In the genomic region with DNA sequence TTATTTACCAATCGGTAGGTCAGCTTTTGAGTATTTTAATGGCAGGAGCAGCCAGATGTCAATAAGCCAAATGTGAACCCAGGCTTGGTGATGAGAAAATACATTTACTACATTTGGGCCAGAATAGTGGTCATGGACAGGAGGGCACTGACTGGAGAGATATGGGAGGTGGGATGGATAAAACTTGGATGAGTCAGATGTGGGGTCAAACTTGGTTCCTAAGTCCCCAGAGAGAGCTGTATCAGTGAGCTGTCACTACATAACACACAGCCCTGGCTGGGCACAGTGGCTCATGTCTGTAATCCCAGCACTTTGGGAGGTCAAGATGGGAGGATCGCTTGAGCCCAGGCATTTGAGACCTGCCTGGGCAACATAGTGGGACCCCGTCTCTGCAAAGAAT, we compare ENCODE assay signal across 20 cellular contexts. TPM values are rescaled to one million over a fixed set of nuclear protein-coding genes. Genes with fewer than 3 reads are reported as not detected.
DNase-seq lines count a peak whose midpoint lies in the region; ATAC-seq, FAIRE-seq and TF ChIP-seq lines count a peak whose summit lies in the region.
"Had no signal": no experiment of that assay in that cellular context is flagged by ENCODE, and none has a peak within 500 bp of the region (broad histone marks: within the 10 kb centered on the region; RNA-seq: fewer than 3 reads in every experiment).

No MANE protein-coding gene starts in this region.

- peak overlapping the region in 2 of 3 donors; percentile 79 to 89 for H3K27ac Mint-ChIP-seq in CD4-positive, CD25-positive, alpha-beta regulatory T cell
- no peak overlapping the region for H3K27ac Mint-ChIP-seq in glutamatergic neuron (ENCODE audit: unreplicated experiment)
- H3K27ac Mint-ChIP-seq in activated CD4-positive, alpha-beta memory T cell treated with anti-CD3 and anti-CD28 coated beads for 36 hours = no peak overlapping the region
- H3K27ac Mint-ChIP-seq: activated CD8-positive, alpha-beta T cell treated with anti-CD3 and anti-CD28 coated beads, Interleukin-2, amount 10 ng/mL, durations not matched to agents 7 days and 5 days; activated naive CD4-positive, alpha-beta T cell treated with anti-CD3 and anti-CD28 coated beads, Interleukin-2, amount 50 U/mL, for 24 hours; neural progenitor cell; T-helper 17 cell had no signal

- DNase-seq in CD4-positive, CD25-positive, alpha-beta regulatory T cell = no peak
- no peak for DNase-seq in glutamatergic neuron
- peak; percentile 13 for DNase-seq in small intestine
- DNase-seq in posterior vena cava (ENCODE audit: low spot score) = no peak
- no peak for DNase-seq in activated CD4-positive, alpha-beta memory T cell treated with anti-CD3 and anti-CD28 coated beads for 36 hours
- no peak for DNase-seq in NCI-H774 (lab: John Stamatoyannopoulos, UW)
- DNase-seq: activated CD8-positive, alpha-beta T cell treated with anti-CD3 and anti-CD28 coated beads, Interleukin-2, amount 10 ng/mL, durations not matched to agents 7 days and 5 days; cortex of kidney; foreskin melanocyte; OCI-M1; stimulated activated CD4-positive, alpha-beta T cell treated with anti-CD3 and anti-CD28 coated beads, Interleukin-15, amount 100 ng/mL, for 24 hours; T-helper 17 cell had no signal

- H3K27me3 ChIP-seq in CD4-positive, CD25-positive, alpha-beta regulatory T cell (ENCODE audit: control insufficient read depth, insufficient read depth, low read length) = no peaks in the 10 kb centered on the region
- H3K27me3 ChIP-seq in small intestine (ENCODE audit: control insufficient read depth in 2 of 2, insufficient read depth in 2 of 2, low read length in 2 of 2) = no peaks in the 10 kb centered on the region
- H3K27me3 ChIP-seq: BLaER1 treated with 17β-estradiol and CSF1 and Interleukin-3, amounts not matched to agents 10 nM and 100 nM; neural progenitor cell had no signal

- H3K36me3 Mint-ChIP-seq in CD4-positive, CD25-positive, alpha-beta regulatory T cell = peaks cover 18% of the 10 kb centered on the region
- H3K36me3 Mint-ChIP-seq in glutamatergic neuron (ENCODE audit: unreplicated experiment) = no peaks in the 10 kb centered on the region
- no peaks in the 10 kb centered on the region for H3K36me3 Mint-ChIP-seq in activated CD4-positive, alpha-beta memory T cell treated with anti-CD3 and anti-CD28 coated beads for 36 hours

- H3K4me1 ChIP-seq in CD4-positive, CD25-positive, alpha-beta regulatory T cell (ENCODE audit: control insufficient read depth, insufficient read depth, low read length, poor library complexity, severe bottlenecking) = no peaks in the 10 kb centered on the region
- H3K4me1 ChIP-seq in small intestine (ENCODE audit: control insufficient read depth in 2 of 2, insufficient read depth in 1 of 2, low read depth in 1 of 2, low read length in 1 of 2) = peaks cover 21 to 24% of the 10 kb centered on the region in 2 donors
- H3K4me1 ChIP-seq: neural progenitor cell had no signal

- H3K27ac ChIP-seq in CD4-positive, CD25-positive, alpha-beta regulatory T cell (ENCODE audit: insufficient read depth, low read length, poor library complexity, severe bottlenecking) = no peak overlapping the region
- H3K27ac ChIP-seq in VCaP (peak overlapping the region; percentile 96), small intestine (ENCODE audit: low read depth in 1 of 2, low read length in 1 of 2) (peak overlapping the region; percentile 52 to 58)
- H3K27ac ChIP-seq: BLaER1 treated with 17β-estradiol and CSF1 and Interleukin-3, amounts not matched to agents 10 nM and 100 nM; neural progenitor cell had no signal

- POLR2A ChIA-PET in activated CD4-positive, alpha-beta memory T cell treated with anti-CD3 and anti-CD28 coated beads for 36 hours (lab: Charles Lee) = no interaction called here

- H3K4me3 ChIP-seq in CD4-positive, CD25-positive, alpha-beta regulatory T cell (ENCODE audit: low read depth, low read length) = no peak overlapping the region
- H3K4me3 ChIP-seq in small intestine (ENCODE audit: low read depth in 1 of 2, low read length in 2 of 2) = no peak overlapping the region
- H3K4me3 ChIP-seq: BLaER1 treated with 17β-estradiol and CSF1 and Interleukin-3, amounts not matched to agents 10 nM and 100 nM; neural progenitor cell had no signal

- ATAC-seq in CD4-positive, CD25-positive, alpha-beta regulatory T cell (ENCODE audit: low read depth in 2 of 2) = no peak
- no peak for ATAC-seq in HG03469 (IDR thresholded peaks at IDR 0.05; ENCODE audit: unreplicated experiment)
- ATAC-seq: activated CD8-positive, alpha-beta T cell treated with anti-CD3 and anti-CD28 coated beads, Interleukin-2, amount 10 ng/mL, durations not matched to agents 7 days and 5 days; HCT116; T-helper 17 cell had no signal

- FAIRE-seq in small intestine (lab: Jason Lieb, UNC) = no peak
- FAIRE-seq: HTR-8/SVneo had no signal

- no peaks in the 10 kb centered on the region for H3K27me3 Mint-ChIP-seq in CD4-positive, CD25-positive, alpha-beta regulatory T cell
- H3K27me3 Mint-ChIP-seq in glutamatergic neuron (ENCODE audit: unreplicated experiment) = peaks cover 1% of the 10 kb centered on the region
- H3K27me3 Mint-ChIP-seq in activated CD4-positive, alpha-beta memory T cell treated with anti-CD3 and anti-CD28 coated beads for 36 hours = no peaks in the 10 kb centered on the region
- H3K27me3 Mint-ChIP-seq: activated naive CD4-positive, alpha-beta T cell treated with anti-CD3 and anti-CD28 coated beads, Interleukin-2, amount 50 U/mL, for 24 hours; T-helper 17 cell had no signal

- TF ChIP-seq CTCF in VCaP (conservative IDR thresholded peaks at IDR 0.05) = no peak
- TF ChIP-seq CTCF in glutamatergic neuron (IDR thresholded peaks at IDR 0.05; ENCODE audit: partially characterized antibody, unreplicated experiment) = no peak

- peaks cover 4% of the 10 kb centered on the region for H3K36me3 ChIP-seq in CD4-positive, CD25-positive, alpha-beta regulatory T cell (ENCODE audit: control insufficient read depth, insufficient read depth, low read length)
- no peaks in the 10 kb centered on the region for H3K36me3 ChIP-seq in small intestine (ENCODE audit: control insufficient read depth in 2 of 2, insufficient read depth in 2 of 2, low read length in 2 of 2)
- H3K36me3 ChIP-seq: neural progenitor cell had no signal

- no peaks in the 10 kb centered on the region for H3K9me3 Mint-ChIP-seq in CD4-positive, CD25-positive, alpha-beta regulatory T cell
- H3K9me3 Mint-ChIP-seq in glutamatergic neuron (ENCODE audit: unreplicated experiment) = peaks cover 4% of the 10 kb centered on the region
- H3K9me3 Mint-ChIP-seq in activated CD4-positive, alpha-beta memory T cell treated with anti-CD3 and anti-CD28 coated beads for 36 hours = no peaks in the 10 kb centered on the region
- H3K9me3 Mint-ChIP-seq: activated naive CD4-positive, alpha-beta T cell treated with anti-CD3 and anti-CD28 coated beads, Interleukin-2, amount 50 U/mL, for 24 hours; neural progenitor cell had no signal

- H3K4me3 Mint-ChIP-seq in CD4-positive, CD25-positive, alpha-beta regulatory T cell = no peak overlapping the region
- H3K4me3 Mint-ChIP-seq in glutamatergic neuron (ENCODE audit: unreplicated experiment) = peak overlapping the region; percentile 36
- H3K4me3 Mint-ChIP-seq in activated CD4-positive, alpha-beta memory T cell treated with anti-CD3 and anti-CD28 coated beads for 36 hours = no peak overlapping the region
- H3K4me3 Mint-ChIP-seq: activated CD8-positive, alpha-beta T cell treated with anti-CD3 and anti-CD28 coated beads, Interleukin-2, amount 10 ng/mL, durations not matched to agents 7 days and 5 days; activated naive CD4-positive, alpha-beta T cell treated with anti-CD3 and anti-CD28 coated beads, Interleukin-2, amount 50 U/mL, for 24 hours; neural progenitor cell; T-helper 17 cell had no signal

- 77 to 88% (median 87%) methylated on average over 3 of the region's 3 CpGs for WGBS in small intestine, 3 donors

- CTCF ChIA-PET in activated CD4-positive, alpha-beta memory T cell treated with anti-CD3 and anti-CD28 coated beads for 36 hours (lab: Charles Lee) = no interaction called here

- H3K9me3 ChIP-seq in CD4-positive, CD25-positive, alpha-beta regulatory T cell (ENCODE audit: control insufficient read depth in 2 of 2, low read length in 2 of 2) = no peaks in the 10 kb centered on the region
- H3K9me3 ChIP-seq in small intestine (ENCODE audit: control insufficient read depth, low read depth) = no peaks in the 10 kb centered on the region
- H3K9me3 ChIP-seq: BLaER1 treated with 17β-estradiol and CSF1 and Interleukin-3, amounts not matched to agents 10 nM and 100 nM had no signal

- intact Hi-C loops in posterior vena cava (cut with DNase I) = loop anchor here in 1 of 2 donors (5.0 kb wide), 1 partner anchor 49 kb away; no protein-coding TSS in a partner anchor
- intact Hi-C loops in activated CD4-positive, alpha-beta memory T cell treated with anti-CD3 and anti-CD28 coated beads for 36 hours (cut with micrococcal nuclease) = no loop called here

- peaks cover 4 to 32% (median 24%) of the 10 kb centered on the region in 4 donors for H3K4me1 Mint-ChIP-seq in CD4-positive, CD25-positive, alpha-beta regulatory T cell
- H3K4me1 Mint-ChIP-seq in glutamatergic neuron (ENCODE audit: low read depth, unreplicated experiment) = peaks cover 28% of the 10 kb centered on the region
- peaks cover 7% of the 10 kb centered on the region for H3K4me1 Mint-ChIP-seq in activated CD4-positive, alpha-beta memory T cell treated with anti-CD3 and anti-CD28 coated beads for 36 hours (ENCODE audit: low read depth)

RNA-seq across cellular contexts. Expression of a gene that starts 51.7 kb away (rescaled TPM):
- 0.86 TPM for total RNA-seq in CD4-positive, CD25-positive, alpha-beta regulatory T cell
- polyA plus RNA-seq in CD4-positive, CD25-positive, alpha-beta regulatory T cell = under 1 TPM in 1 of 4 donors, not detected in 3; 0.05 TPM
- total RNA-seq in glutamatergic neuron (ENCODE audit: unreplicated experiment) (7.6 TPM), posterior vena cava (100 to 1,000 TPM; 217 to 235 TPM)
- 10 to 100 TPM in 1 of 3 donors, 1 to 10 TPM in 1, under 1 TPM in 1; 0.89 to 35.1 (median 7.3) TPM for polyA plus RNA-seq in small intestine
- 1 to 10 TPM in 1 of 2 experiments, under 1 TPM in 1; 0.81 to 1.6 TPM for total RNA-seq in activated CD4-positive, alpha-beta memory T cell treated with anti-CD3 and anti-CD28 coated beads for 36 hours
- total RNA-seq: G401 had no signal

RNA-seq across cellular contexts. Expression of a gene that starts 52.6 kb away (rescaled TPM):
- total RNA-seq in CD4-positive, CD25-positive, alpha-beta regulatory T cell = 43.8 TPM
- under 1 TPM; 0.25 to 0.75 (median 0.49) TPM for polyA plus RNA-seq in CD4-positive, CD25-positive, alpha-beta regulatory T cell
- total RNA-seq in glutamatergic neuron (ENCODE audit: unreplicated experiment) = 55.5 TPM
- 1 to 10 TPM; 4.3 to 8.7 (median 8.1) TPM for polyA plus RNA-seq in small intestine
- 10 to 100 TPM; 12.0 to 15.4 TPM for total RNA-seq in posterior vena cava
- total RNA-seq in activated CD4-positive, alpha-beta memory T cell treated with anti-CD3 and anti-CD28 coated beads for 36 hours = 10 to 100 TPM; 11.9 to 14.0 TPM

Comparison
In these comparisons a context has a peak if more than half of its experiments do, and no peak if none do; other contexts are left out.
1. H3K27ac Mint-ChIP-seq: peak in CD4-positive, CD25-positive, alpha-beta regulatory T cell (2 of 3); none in glutamatergic neuron (single experiment) and activated CD4-positive, alpha-beta memory T cell treated with anti-CD3 and anti-CD28 coated beads for 36 hours (single experiment).
2. RNA of a gene that starts 51.7 kb away (total RNA-seq): 217 to 235 TPM in posterior vena cava; 7.6 TPM in glutamatergic neuron (single experiment), 0.81 to 1.6 TPM in activated CD4-positive, alpha-beta memory T cell treated with anti-CD3 and anti-CD28 coated beads for 36 hours and 0.86 TPM in CD4-positive, CD25-positive, alpha-beta regulatory T cell (single experiment); every median in the first group is over 10 times any median in the second.